9 cellular contexts compared by ENCODE assay signal in genomic region chr16:2964416-2965223, GRCh38. TPM values are rescaled to one million over a fixed set of nuclear protein-coding genes. Genes with fewer than 3 reads are reported as not detected.
DNase-seq lines count a peak whose midpoint lies in the region; ATAC-seq and TF ChIP-seq lines count a peak whose summit lies in the region.
"Had no signal": no experiment of that assay in that cellular context is flagged by ENCODE, and none has a peak within 500 bp of the region (broad histone marks: within the 10 kb centered on the region; RNA-seq: fewer than 3 reads in every experiment).

No MANE protein-coding gene starts in this region.

- peaks cover 0 to 44% (median 8%) of the 10 kb centered on the region in 4 donors for H3K4me1 Mint-ChIP-seq in CD4-positive, CD25-positive, alpha-beta regulatory T cell

- H3K27ac Mint-ChIP-seq in CD4-positive, CD25-positive, alpha-beta regulatory T cell, result peak overlapping the region in 1 of 3 donors; percentile 5

- in situ Hi-C loops in HAP-1 (cut with MboI; ENCODE audit: low sequenced_read_pairs) (no loop called here), gastrocnemius medialis (cut with MboI; ENCODE audit: low sequenced_read_pairs in 4 of 4) (no loop called here)

- H3K36me3 Mint-ChIP-seq in CD4-positive, CD25-positive, alpha-beta regulatory T cell, result no peaks in the 10 kb centered on the region

- H3K9me3 Mint-ChIP-seq in CD4-positive, CD25-positive, alpha-beta regulatory T cell, result peaks cover 0 to 1% (median 0%) of the 10 kb centered on the region in 7 donors

- ATAC-seq in CD4-positive, CD25-positive, alpha-beta regulatory T cell (ENCODE audit: low read depth in 2 of 2), result peak; percentile 12 to 18
- no peak for ATAC-seq in gastrocnemius medialis

- peak overlapping the region; percentile 69 to 87 (median 78) for H3K4me3 Mint-ChIP-seq in CD4-positive, CD25-positive, alpha-beta regulatory T cell

- WGBS in esophagus, 2 donors, result 0 to 1% methylated on average over 48 to 68 of the region's 68 CpGs

- no peak for TF ChIP-seq POLR2A in gastrocnemius medialis (IDR thresholded peaks at IDR 0.05)

- peak; percentile 50 to 66 (median 59) for DNase-seq in CD4-positive, CD25-positive, alpha-beta regulatory T cell
- DNase-seq in HAP-1 (ENCODE audit: low spot score in 2 of 2), result peak; percentile 89 to 98
- DNase-seq in NCI-H748 treated with DMSO at 0.1 percent for 48 hours (lab: John Stamatoyannopoulos, UW), result peak; percentile 38
- peak; percentile 53 for DNase-seq in activated CD4-positive, alpha-beta T cell treated with anti-CD3 and anti-CD28 coated beads, Interleukin-2, amount 50 U/mL, for 1 hour
- no peak for DNase-seq in gastrocnemius medialis
- DNase-seq in dermis blood vessel endothelial cell, result no peak
- DNase-seq in NK-92 (lab: John Stamatoyannopoulos, UW; ENCODE audit: unreplicated experiment), result no peak

- H3K4me3 ChIP-seq in CD4-positive, CD25-positive, alpha-beta regulatory T cell (ENCODE audit: low read depth, low read length), result no peak overlapping the region
- peak overlapping the region; percentile 68 for H3K4me3 ChIP-seq in HAP-1
- peak overlapping the region; percentile 38 to 42 for H3K4me3 ChIP-seq in esophagus (ENCODE audit: low read depth in 1 of 2, low read length in 2 of 2)
- peak overlapping the region; percentile 0 to 41 (median 22) for H3K4me3 ChIP-seq in gastrocnemius medialis
- H3K4me3 ChIP-seq: lung had no signal

- TF ChIP-seq CTCF in gastrocnemius medialis (IDR thresholded peaks at IDR 0.05 in 4 of 5, conservative IDR thresholded peaks at IDR 0.05 in 1 of 5), result no peak

- H3K27ac ChIP-seq in CD4-positive, CD25-positive, alpha-beta regulatory T cell (ENCODE audit: insufficient read depth, low read length, poor library complexity, severe bottlenecking), result no peak overlapping the region
- H3K27ac ChIP-seq in esophagus (ENCODE audit: low read depth in 2 of 2, low read length in 1 of 2), result no peak overlapping the region
- no peak overlapping the region for H3K27ac ChIP-seq in gastrocnemius medialis

- peaks cover 3% of the 10 kb centered on the region for H3K27me3 ChIP-seq in CD4-positive, CD25-positive, alpha-beta regulatory T cell (ENCODE audit: control insufficient read depth, insufficient read depth, low read length)
- H3K27me3 ChIP-seq in HAP-1 (ENCODE audit: low read depth) (no peaks in the 10 kb centered on the region), esophagus (ENCODE audit: control insufficient read depth in 1 of 2, insufficient read depth in 2 of 2, low read length in 2 of 2) (peaks cover 0 to 23% of the 10 kb centered on the region in 2 donors), gastrocnemius medialis (peaks cover 68 to 79% (median 79%) of the 10 kb centered on the region in 3 donors)

- no peaks in the 10 kb centered on the region for H3K9me3 ChIP-seq in CD4-positive, CD25-positive, alpha-beta regulatory T cell (ENCODE audit: control insufficient read depth in 2 of 2, low read length in 2 of 2)
- H3K9me3 ChIP-seq in HAP-1 (no peaks in the 10 kb centered on the region), esophagus (ENCODE audit: control insufficient read depth in 2 of 2, insufficient read depth in 1 of 2, low read depth in 1 of 2, low read length in 1 of 2) (no peaks in the 10 kb centered on the region), gastrocnemius medialis (no peaks in the 10 kb centered on the region)

- intact Hi-C loops in gastrocnemius medialis (cut with DNase I; ENCODE audit: low total_unique reads), result no loop called here

- H3K36me3 ChIP-seq in CD4-positive, CD25-positive, alpha-beta regulatory T cell (ENCODE audit: control insufficient read depth, insufficient read depth, low read length), result no peaks in the 10 kb centered on the region
- peaks cover 3% of the 10 kb centered on the region for H3K36me3 ChIP-seq in HAP-1 (replicated peaks)
- H3K36me3 ChIP-seq in esophagus (ENCODE audit: control insufficient read depth in 2 of 2, insufficient read depth in 2 of 2, low read length in 1 of 2), result no peaks in the 10 kb centered on the region
- no peaks in the 10 kb centered on the region for H3K36me3 ChIP-seq in gastrocnemius medialis

- H3K27me3 Mint-ChIP-seq in CD4-positive, CD25-positive, alpha-beta regulatory T cell, result peaks cover 50% of the 10 kb centered on the region

- peaks cover 69% of the 10 kb centered on the region for H3K4me1 ChIP-seq in CD4-positive, CD25-positive, alpha-beta regulatory T cell (ENCODE audit: control insufficient read depth, insufficient read depth, low read length, poor library complexity, severe bottlenecking)
- H3K4me1 ChIP-seq in HAP-1 (peaks cover 16% of the 10 kb centered on the region), esophagus (ENCODE audit: control insufficient read depth in 2 of 2, insufficient read depth in 2 of 2, low read length in 1 of 2) (peaks cover 18 to 28% of the 10 kb centered on the region in 2 donors), gastrocnemius medialis (peaks cover 11 to 32% of the 10 kb centered on the region in 2 donors)

RNA-seq across cellular contexts. Expression of gene KREMEN2, which starts 0.5 kb away (rescaled TPM):
- not detected for total RNA-seq in CD4-positive, CD25-positive, alpha-beta regulatory T cell
- not detected for polyA plus RNA-seq in CD4-positive, CD25-positive, alpha-beta regulatory T cell
- 1 to 10 TPM; 1.6 to 1.8 TPM for polyA plus RNA-seq in esophagus
- total RNA-seq in gastrocnemius medialis (not detected), dermis blood vessel endothelial cell (not detected in 2 replicates)

RNA-seq across cellular contexts. Expression of gene PAQR4, which starts 4.5 kb away (rescaled TPM):
- 5.6 TPM for total RNA-seq in CD4-positive, CD25-positive, alpha-beta regulatory T cell
- polyA plus RNA-seq in CD4-positive, CD25-positive, alpha-beta regulatory T cell, result 1 to 10 TPM; 2.2 to 8.0 (median 4.4) TPM
- polyA plus RNA-seq in esophagus, result 10 to 100 TPM in 1 of 2 donors, 1 to 10 TPM in 1; 9.6 to 18.8 TPM
- 10 to 100 TPM in 2 of 4 donors, 1 to 10 TPM in 2; 4.2 to 14.6 (median 10.2) TPM for total RNA-seq in gastrocnemius medialis
- 9.4 and 12.8 TPM in 2 replicates for total RNA-seq in dermis blood vessel endothelial cell

RNA-seq across cellular contexts. Expression of gene PKMYT1, which starts 15.6 kb away (rescaled TPM):
- 5.7 TPM for total RNA-seq in CD4-positive, CD25-positive, alpha-beta regulatory T cell
- 1 to 10 TPM; 1.5 to 7.2 (median 2.3) TPM for polyA plus RNA-seq in CD4-positive, CD25-positive, alpha-beta regulatory T cell
- polyA plus RNA-seq in esophagus, result 10 to 100 TPM; 20.7 to 22.3 TPM
- 1 to 10 TPM in 2 of 4 donors, not detected in 2; 1.4 to 2.4 TPM for total RNA-seq in gastrocnemius medialis
- 4.4 and 10.6 TPM in 2 replicates for total RNA-seq in dermis blood vessel endothelial cell

RNA-seq across cellular contexts. Expression of gene CLDN9, which starts 48.1 kb away (rescaled TPM):
- total RNA-seq in CD4-positive, CD25-positive, alpha-beta regulatory T cell, result not detected
- not detected for polyA plus RNA-seq in CD4-positive, CD25-positive, alpha-beta regulatory T cell
- under 1 TPM in 1 of 2 donors, not detected in 1; 0.02 TPM for polyA plus RNA-seq in esophagus
- total RNA-seq in gastrocnemius medialis (under 1 TPM in 1 of 4 donors, not detected in 3; 0.40 TPM), dermis blood vessel endothelial cell (not detected in 2 replicates)

RNA-seq across cellular contexts. Expression of gene FLYWCH1, which starts 52.9 kb away (rescaled TPM):
- total RNA-seq in CD4-positive, CD25-positive, alpha-beta regulatory T cell, result 74.8 TPM
- 10 to 100 TPM in 3 of 4 donors, 1 to 10 TPM in 1; 6.6 to 13.7 (median 12.7) TPM for polyA plus RNA-seq in CD4-positive, CD25-positive, alpha-beta regulatory T cell
- 10 to 100 TPM; 12.9 to 20.2 TPM for polyA plus RNA-seq in esophagus
- total RNA-seq in gastrocnemius medialis (10 to 100 TPM; 41.7 to 49.7 (median 44.0) TPM), dermis blood vessel endothelial cell (39.5 and 41.0 TPM in 2 replicates)

Comparison
In these comparisons a context has a peak if more than half of its experiments do, and no peak if none do; other contexts are left out.
1. ATAC-seq: peak in CD4-positive, CD25-positive, alpha-beta regulatory T cell (2 of 2); none in gastrocnemius medialis (0 of 2).
2. DNase-seq: peak in CD4-positive, CD25-positive, alpha-beta regulatory T cell (3 of 3), HAP-1 (2 of 2), NCI-H748 treated with DMSO at 0.1 percent for 48 hours (single experiment) and activated CD4-positive, alpha-beta T cell treated with anti-CD3 and anti-CD28 coated beads, Interleukin-2, amount 50 U/mL, for 1 hour (single experiment); none in gastrocnemius medialis (0 of 2), dermis blood vessel endothelial cell (single experiment) and NK-92 (single experiment).